Comparison of ENCODE assay signal across 17 cellular contexts in genomic region chr3:96264701-96265100, GRCh38.
A peak's percentile ranks its signal among the peaks of the same experiment; 100 is the strongest.
DNase-seq lines count a peak whose midpoint lies in the region; FAIRE-seq and TF ChIP-seq lines count a peak whose summit lies in the region.
"Had no signal": no experiment of that assay in that cellular context is flagged by ENCODE, and none has a peak within 500 bp of the region (broad histone marks: within the 10 kb centered on the region; RNA-seq: fewer than 3 reads in every experiment).

No MANE protein-coding gene starts in this region.

- H3K27ac ChIP-seq in kidney (ENCODE audit: low read depth in 2 of 2, low read length in 2 of 2): no peak overlapping the region

- H3K9ac ChIP-seq in kidney (ENCODE audit: low read length in 2 of 2): no peak overlapping the region

- no peaks in the 10 kb centered on the region for H3K9me3 ChIP-seq in kidney (ENCODE audit: control insufficient read depth in 1 of 2, low read length in 2 of 2)

- intact Hi-C loops in kidney (cut with DNase I): no loop called here

- no peaks in the 10 kb centered on the region for H3K36me3 ChIP-seq in kidney (ENCODE audit: control insufficient read depth in 1 of 2, insufficient read depth in 2 of 2, low read length in 2 of 2)

- no peaks in the 10 kb centered on the region for H3K4me1 ChIP-seq in kidney (ENCODE audit: control insufficient read depth in 1 of 2, insufficient read depth in 1 of 2, low read depth in 1 of 2, low read length in 2 of 2)

- H3K4me3 ChIP-seq in epithelial cell of esophagus (ENCODE audit: low read length): no peak overlapping the region
- no peak overlapping the region for H3K4me3 ChIP-seq in kidney (ENCODE audit: low read length in 2 of 2)
- H3K4me3 ChIP-seq: GM23338 had no signal

- FAIRE-seq in kidney (lab: Jason Lieb, UNC): no peak
- FAIRE-seq: G401.6, GM12892, GM19239 had no signal

- TF ChIP-seq CTCF in epithelial cell of esophagus (IDR thresholded peaks at IDR 0.05; ENCODE audit: insufficient read depth, low read depth, low read length, missing control alignments) (no peak), kidney (IDR thresholded peaks at IDR 0.05; ENCODE audit: borderline replicate concordance, extremely low read depth, insufficient read depth) (no peak)

- DNase-seq in amniotic epithelial cell (ENCODE audit: low read depth) (peak; percentile 7), epithelial cell of esophagus (ENCODE audit: low read depth) (peak; percentile 75), kidney (peak; percentile 6), DMS 273 treated with DMSO at 0.1 percent for 48 hours (lab: John Stamatoyannopoulos, UW) (no peak), SIG-M5 treated with dmso at 0.1 percent for 504 hours (lab: John Stamatoyannopoulos, UW; ENCODE audit: unreplicated experiment) (no peak)
- no peak for DNase-seq in activated naive CD4-positive, alpha-beta T cell treated with Interleukin-2 at 50 U/mL for 16 hours
- DNase-seq: C1 segment of cervical spinal cord; Calu3; CD4-positive, alpha-beta memory T cell; COR-L47; DMS153; DND-41; H9 had no signal

Comparison
In these comparisons a context has a peak if more than half of its experiments do, and no peak if none do; other contexts are left out.
1. DNase-seq: peak in amniotic epithelial cell (single experiment), epithelial cell of esophagus (single experiment) and kidney (single experiment); none in activated naive CD4-positive, alpha-beta T cell treated with Interleukin-2 at 50 U/mL for 16 hours (single experiment), DMS 273 treated with DMSO at 0.1 percent for 48 hours (single experiment) and SIG-M5 treated with dmso at 0.1 percent for 504 hours (single experiment).